ENCODE assay signal across 10 cellular contexts in genomic region chr15:40103864-40104271, GRCh38. TPM values are rescaled to one million over a fixed set of nuclear protein-coding genes. Genes with fewer than 3 reads are reported as not detected.
DNase-seq lines count a peak whose midpoint lies in the region; ATAC-seq and TF ChIP-seq lines count a peak whose summit lies in the region.
"Had no signal": no experiment of that assay in that cellular context is flagged by ENCODE, and none has a peak within 500 bp of the region (broad histone marks: within the 10 kb centered on the region; RNA-seq: fewer than 3 reads in every experiment).

No MANE protein-coding gene starts in this region.

- H3K36me3 ChIP-seq in thyroid gland: no peaks in the 10 kb centered on the region

- ATAC-seq in activated B cell treated with CpG ODN at 0.5 μM for 24 hours (ENCODE audit: low read depth): no peak
- no peak for ATAC-seq in HG02884 (IDR thresholded peaks at IDR 0.05; ENCODE audit: unreplicated experiment)
- no peak for ATAC-seq in GM19035 (IDR thresholded peaks at IDR 0.05; ENCODE audit: unreplicated experiment)
- ATAC-seq: A549 had no signal

- no peak overlapping the region for H3K4me3 ChIP-seq in thyroid gland (replicated peaks in 1 of 3)
- H3K4me3 ChIP-seq: A549 had no signal

- peak overlapping the region; percentile 94 for H3K4me3 Mint-ChIP-seq in activated B cell treated with CpG ODN at 0.5 μM for 24 hours

- H3K9me3 Mint-ChIP-seq in activated B cell treated with CpG ODN at 0.5 μM for 24 hours: no peaks in the 10 kb centered on the region
- H3K9me3 Mint-ChIP-seq: T-helper 1 cell treated with Interleukin-12 subunit alpha and Interleukin-12 subunit beta and Interleukin-4 antibody, amounts not matched to agents 30 μg/mL and 1 μg/mL, for 36 hours had no signal

- H3K27me3 Mint-ChIP-seq in activated B cell treated with CpG ODN at 0.5 μM for 24 hours: no peaks in the 10 kb centered on the region

- peaks cover 89% of the 10 kb centered on the region for H3K4me1 Mint-ChIP-seq in activated B cell treated with CpG ODN at 0.5 μM for 24 hours

- H3K36me3 Mint-ChIP-seq in activated B cell treated with CpG ODN at 0.5 μM for 24 hours (ENCODE audit: low read depth): peaks cover 81% of the 10 kb centered on the region

- H3K27me3 ChIP-seq in layer of hippocampus (ENCODE audit: control insufficient read depth, insufficient read depth, low read length) (no peaks in the 10 kb centered on the region), thyroid gland (no peaks in the 10 kb centered on the region)

- peak overlapping the region; percentile 92 for H3K27ac Mint-ChIP-seq in activated B cell treated with CpG ODN at 0.5 μM for 24 hours
- H3K27ac Mint-ChIP-seq: T-helper 1 cell treated with Interleukin-12 subunit alpha and Interleukin-12 subunit beta and Interleukin-4 antibody, amounts not matched to agents 30 μg/mL and 1 μg/mL, for 36 hours had no signal

- H3K27ac ChIP-seq in layer of hippocampus (ENCODE audit: low read depth, low read length): peak overlapping the region; percentile 24
- peak overlapping the region; percentile 89 to 93 (median 92) for H3K27ac ChIP-seq in thyroid gland

- whole genome bisulfite sequencing in thyroid gland, 2 donors: 43 to 44% methylated on average over 5 to 6 of the region's 7 CpGs

- POLR2A ChIA-PET in activated B cell treated with CpG ODN at 0.5 μM for 24 hours (lab: Charles Lee): interaction anchor here (7.7 to 23.5 kb wide), 6 partner anchors 8 to 60 kb away, joined by 172 to 1329 read pairs (median 447); partner anchors contain the start of gene SRP14

- CTCF ChIA-PET in activated B cell treated with CpG ODN at 0.5 μM for 24 hours (lab: Charles Lee): interaction anchor here (0.7 to 16.6 kb wide), 16 partner anchors 8 to 175 kb away, joined by 3 to 519 read pairs (median 8); partner anchors contain the start of gene SRP14

- H3K4me1 ChIP-seq in thyroid gland: peaks cover 87% of the 10 kb centered on the region in 2 donors

- DNase-seq in NCI-H2029 (lab: John Stamatoyannopoulos, UW) (peak; percentile 34), NCI-H2029 treated with DMSO at 0.1 percent for 48 hours (lab: John Stamatoyannopoulos, UW) (no peak), activated B cell treated with CpG ODN at 0.5 μM for 24 hours (no peak), thyroid gland (no peak), GOT3 (lab: John Stamatoyannopoulos, UW) (no peak)

- intact Hi-C loops in activated B cell treated with CpG ODN at 0.5 μM for 24 hours (cut with micrococcal nuclease): no loop called here
- intact Hi-C loops in thyroid gland (cut with DNase I): no loop called here

- no peaks in the 10 kb centered on the region for H3K9me3 ChIP-seq in thyroid gland
- H3K9me3 ChIP-seq: A549 had no signal

- TF ChIP-seq POLR2A in thyroid gland (IDR thresholded peaks at IDR 0.05): no peak

- no peak for TF ChIP-seq CTCF in activated B cell treated with CpG ODN at 0.5 μM for 24 hours (IDR thresholded peaks at IDR 0.05)
- no peak for TF ChIP-seq CTCF in thyroid gland (IDR thresholded peaks at IDR 0.05)

RNA-seq across cellular contexts. Expression of gene BMF, which starts 4.8 kb away (rescaled TPM):
- 353 and 376 TPM in 2 replicates for total RNA-seq in activated B cell treated with CpG ODN at 0.5 μM for 24 hours
- 10 to 100 TPM; 31.9 to 49.3 (median 37.2) TPM for total RNA-seq in thyroid gland

RNA-seq across cellular contexts. Expression of gene BUB1B, which starts 57.0 kb away (rescaled TPM):
- total RNA-seq in activated B cell treated with CpG ODN at 0.5 μM for 24 hours: 3.9 and 4.2 TPM in 2 replicates
- 1 to 10 TPM in 2 of 4 donors, under 1 TPM in 2; 0.20 to 3.7 (median 1.4) TPM for total RNA-seq in thyroid gland
